9 cellular contexts compared by ENCODE assay signal in the genomic region with DNA sequence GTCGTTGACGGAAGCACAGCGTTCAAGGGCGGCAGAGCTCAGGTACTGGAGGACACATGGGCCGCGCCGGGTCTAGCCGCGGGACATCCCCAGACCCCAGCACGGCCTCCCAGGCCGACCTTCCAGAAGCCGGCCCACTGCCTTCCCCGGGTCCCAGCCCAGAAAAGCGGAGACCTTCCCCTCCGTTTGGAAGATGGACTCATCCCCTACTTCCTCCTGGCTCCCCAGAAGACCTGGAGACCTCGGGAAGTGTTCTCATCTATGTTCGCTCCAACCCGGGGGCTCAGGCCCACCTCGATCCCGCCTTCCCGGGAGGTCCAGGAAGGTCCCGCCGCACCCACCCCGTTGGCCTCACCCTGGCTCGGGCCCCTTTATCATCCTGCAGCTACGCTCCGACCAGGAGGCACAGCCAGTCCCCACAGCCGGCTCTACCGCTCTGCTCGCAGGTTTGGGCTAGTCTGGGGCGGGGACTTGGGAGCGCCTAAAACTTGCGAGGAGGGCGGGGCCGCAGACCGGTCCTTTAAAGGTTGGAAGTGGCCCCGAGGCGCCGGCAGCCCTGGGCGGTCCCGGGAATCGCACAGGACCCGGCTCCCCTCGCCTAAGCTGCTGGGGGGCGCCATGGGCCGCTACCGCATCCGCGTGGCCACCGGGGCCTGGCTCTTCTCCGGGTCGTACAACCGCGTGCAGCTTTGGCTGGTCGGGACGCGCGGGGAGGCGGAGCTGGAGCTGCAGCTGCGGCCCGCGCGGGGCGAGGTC. TPM values are rescaled to one million over a fixed set of nuclear protein-coding genes. Genes with fewer than 3 reads are reported as not detected.
DNase-seq lines count a peak whose midpoint lies in the region; ATAC-seq and TF ChIP-seq lines count a peak whose summit lies in the region.
"Had no signal": no experiment of that assay in that cellular context is flagged by ENCODE, and none has a peak within 500 bp of the region (broad histone marks: within the 10 kb centered on the region; RNA-seq: fewer than 3 reads in every experiment).

A gene with protein sequence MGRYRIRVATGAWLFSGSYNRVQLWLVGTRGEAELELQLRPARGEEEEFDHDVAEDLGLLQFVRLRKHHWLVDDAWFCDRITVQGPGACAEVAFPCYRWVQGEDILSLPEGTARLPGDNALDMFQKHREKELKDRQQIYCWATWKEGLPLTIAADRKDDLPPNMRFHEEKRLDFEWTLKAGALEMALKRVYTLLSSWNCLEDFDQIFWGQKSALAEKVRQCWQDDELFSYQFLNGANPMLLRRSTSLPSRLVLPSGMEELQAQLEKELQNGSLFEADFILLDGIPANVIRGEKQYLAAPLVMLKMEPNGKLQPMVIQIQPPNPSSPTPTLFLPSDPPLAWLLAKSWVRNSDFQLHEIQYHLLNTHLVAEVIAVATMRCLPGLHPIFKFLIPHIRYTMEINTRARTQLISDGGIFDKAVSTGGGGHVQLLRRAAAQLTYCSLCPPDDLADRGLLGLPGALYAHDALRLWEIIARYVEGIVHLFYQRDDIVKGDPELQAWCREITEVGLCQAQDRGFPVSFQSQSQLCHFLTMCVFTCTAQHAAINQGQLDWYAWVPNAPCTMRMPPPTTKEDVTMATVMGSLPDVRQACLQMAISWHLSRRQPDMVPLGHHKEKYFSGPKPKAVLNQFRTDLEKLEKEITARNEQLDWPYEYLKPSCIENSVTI (plus strand): TSS at position 550 of the 756 bp plus-strand sequence. CDS start 69 bp downstream, at position 619.

- H3K27ac Mint-ChIP-seq in activated CD4-positive, alpha-beta T cell treated with anti-CD3 and anti-CD28 coated beads, Interleukin-2, amount 10 ng/mL, durations not matched to agents 24 days and 14 days: no peak within 1 kb of the TSS

- no peaks in the 10 kb centered on the region for H4K20me1 ChIP-seq in hepatocyte (ENCODE audit: insufficient read depth, poor library complexity, severe bottlenecking)

- H3K9ac ChIP-seq in neuronal stem cell (ENCODE audit: low read depth, low read length, poor library complexity): peak within 1 kb of the TSS; percentile 70

- H2BK15ac ChIP-seq in neuronal stem cell (ENCODE audit: low read length): peak within 1 kb of the TSS; percentile 83

- peak within 1 kb of the TSS; percentile 47 for H3K14ac ChIP-seq in neuronal stem cell (ENCODE audit: low read length)

- H3K27me3 Mint-ChIP-seq in activated CD4-positive, alpha-beta T cell treated with anti-CD3 and anti-CD28 coated beads, Interleukin-2, amount 10 ng/mL, durations not matched to agents 24 days and 14 days: no peaks in the 10 kb centered on the region

- H3K4me3 ChIP-seq in hepatocyte (no peak within 1 kb of the TSS), neuronal stem cell (ENCODE audit: low read length in 2 of 2) (peak within 1 kb of the TSS in 1 of 2 donors; percentile 72)

- H2AK5ac ChIP-seq in neuronal stem cell (ENCODE audit: low read depth, low read length): peak within 1 kb of the TSS; percentile 84

- H3K4me3 Mint-ChIP-seq in activated CD4-positive, alpha-beta T cell treated with anti-CD3 and anti-CD28 coated beads, Interleukin-2, amount 10 ng/mL, durations not matched to agents 24 days and 14 days: no peak within 1 kb of the TSS

- H4K91ac ChIP-seq in neuronal stem cell (ENCODE audit: low read depth, low read length, poor library complexity): no peak within 1 kb of the TSS

- H3K4ac ChIP-seq in neuronal stem cell (ENCODE audit: low read length): no peak within 1 kb of the TSS

- peak within 1 kb of the TSS; percentile 96 for H3K23ac ChIP-seq in neuronal stem cell (ENCODE audit: low read depth, low read length, poor library complexity)

- no peak within 1 kb of the TSS for H4K8ac ChIP-seq in neuronal stem cell (ENCODE audit: low read depth, low read length)

- TF ChIP-seq CTCF in hepatocyte (IDR thresholded peaks at IDR 0.05; ENCODE audit: poor library complexity): no peak

- intact Hi-C loops in Right ventricle myocardium inferior (cut with DNase I) (no loop called here), cardiac septum (cut with DNase I) (no loop called here)
- intact Hi-C loops in activated CD4-positive, alpha-beta T cell treated with anti-CD3 and anti-CD28 coated beads, Interleukin-2, amount 10 ng/mL, durations not matched to agents 24 days and 14 days (cut with micrococcal nuclease): no loop called here

- no peaks in the 10 kb centered on the region for H3K79me1 ChIP-seq in neuronal stem cell (ENCODE audit: low read depth, low read length)

- H2AFZ ChIP-seq in hepatocyte (no peak within 1 kb of the TSS), neuronal stem cell (ENCODE audit: low read length) (no peak within 1 kb of the TSS)

- DNase-seq in Right ventricle myocardium inferior (ENCODE audit: missing footprints): no peak
- no peak for DNase-seq in cardiac septum (ENCODE audit: low spot score)
- no peak for DNase-seq in hepatocyte (ENCODE audit: low spot score)
- no peak for DNase-seq in neuronal stem cell (ENCODE audit: low spot score)
- DNase-seq in activated CD4-positive, alpha-beta T cell treated with anti-CD3 and anti-CD28 coated beads, Interleukin-2, amount 10 ng/mL, durations not matched to agents 24 days and 14 days: no peak
- no peak for DNase-seq in NCI-H524 treated with DMSO at 0.1 percent for 48 hours (lab: John Stamatoyannopoulos, UW)
- no peak for DNase-seq in RPMI8226
- no peak for DNase-seq in DMS 273 (lab: John Stamatoyannopoulos, UW; ENCODE audit: unreplicated experiment)

- H3K9me3 ChIP-seq in hepatocyte (ENCODE audit: low read depth): no peaks in the 10 kb centered on the region
- peaks cover 0 to 2% of the 10 kb centered on the region in 2 donors for H3K9me3 ChIP-seq in neuronal stem cell (replicated peaks in 1 of 2; ENCODE audit: control insufficient read depth in 2 of 2, insufficient read depth in 1 of 2, low read depth in 1 of 2, low read length in 2 of 2)

- H3K18ac ChIP-seq in neuronal stem cell (ENCODE audit: low read length): peak within 1 kb of the TSS; percentile 94

- peaks cover 10% of the 10 kb centered on the region for H3K4me1 ChIP-seq in hepatocyte (ENCODE audit: insufficient read depth)
- H3K4me1 ChIP-seq in neuronal stem cell (ENCODE audit: control insufficient read depth in 2 of 2, insufficient read depth in 1 of 2, low read depth in 1 of 2, low read length in 2 of 2): peaks cover 0 to 5% of the 10 kb centered on the region in 2 donors

- WGBS in hepatocyte (ENCODE audit: low lambda C conversion rate, missing lambda C conversion rate): 14% methylated on average over 53 of the region's 64 CpGs
- no CpG with 5 or more reads among the region's 64 CpGs for WGBS in neuronal stem cell (ENCODE audit: extremely low coverage in 2 of 2, insufficient read length in 2 of 2, insufficient replicate concordance in 1 of 2), 2 donors

- H3K4me1 Mint-ChIP-seq in activated CD4-positive, alpha-beta T cell treated with anti-CD3 and anti-CD28 coated beads, Interleukin-2, amount 10 ng/mL, durations not matched to agents 24 days and 14 days: peaks cover 2% of the 10 kb centered on the region

- no peaks in the 10 kb centered on the region for H3K36me3 ChIP-seq in hepatocyte (replicated peaks; ENCODE audit: insufficient read depth, low read depth)
- peaks cover 4 to 34% of the 10 kb centered on the region in 2 donors for H3K36me3 ChIP-seq in neuronal stem cell (replicated peaks in 1 of 2; ENCODE audit: control insufficient read depth in 2 of 2, insufficient read depth in 2 of 2, low read length in 2 of 2)

- no peaks in the 10 kb centered on the region for H3K9me2 ChIP-seq in hepatocyte (replicated peaks; ENCODE audit: insufficient read depth)

- ATAC-seq in Right ventricle myocardium inferior: peak; percentile 66

- H3K36me3 Mint-ChIP-seq in activated CD4-positive, alpha-beta T cell treated with anti-CD3 and anti-CD28 coated beads, Interleukin-2, amount 10 ng/mL, durations not matched to agents 24 days and 14 days (ENCODE audit: low read depth): peaks cover 24% of the 10 kb centered on the region

- no peak within 1 kb of the TSS for H2BK12ac ChIP-seq in neuronal stem cell (ENCODE audit: low read length)

- no peaks in the 10 kb centered on the region for H3K9me3 Mint-ChIP-seq in activated CD4-positive, alpha-beta T cell treated with anti-CD3 and anti-CD28 coated beads, Interleukin-2, amount 10 ng/mL, durations not matched to agents 24 days and 14 days

- peak within 1 kb of the TSS; percentile 66 for H2BK5ac ChIP-seq in neuronal stem cell (ENCODE audit: low read length)

- H3K27me3 ChIP-seq in hepatocyte (no peaks in the 10 kb centered on the region), neuronal stem cell (ENCODE audit: control insufficient read depth in 3 of 3, insufficient read depth in 3 of 3, low read depth in 1 of 3, low read length in 3 of 3) (peaks cover 0 to 21% (median 0%) of the 10 kb centered on the region in 3 experiments)

- H3K4me2 ChIP-seq in hepatocyte (peak within 1 kb of the TSS; percentile 88), neuronal stem cell (ENCODE audit: insufficient read depth, low read length, poor library complexity, severe bottlenecking) (peak within 1 kb of the TSS; percentile 61)

- H3K79me2 ChIP-seq in hepatocyte: no peaks in the 10 kb centered on the region

- H2BK120ac ChIP-seq in neuronal stem cell (ENCODE audit: low read depth, low read length): peak within 1 kb of the TSS; percentile 68

- H3K27ac ChIP-seq in hepatocyte (no peak within 1 kb of the TSS), neuronal stem cell (replicated peaks; ENCODE audit: low read length) (no peak within 1 kb of the TSS)

RNA-seq across cellular contexts. Expression of the gene that starts here (rescaled TPM):
- total RNA-seq in Right ventricle myocardium inferior (0.11 TPM), cardiac septum (not detected), hepatocyte (not detected in 2 replicates)
- 0.33 and 0.40 TPM in 2 replicates for polyA plus RNA-seq in hepatocyte
- polyA plus RNA-seq in neuronal stem cell (2013, experiment 1 of 2): 0.32 TPM
- 0.25 TPM for polyA plus RNA-seq in neuronal stem cell (2013, experiment 2 of 2)
- total RNA-seq in activated CD4-positive, alpha-beta T cell treated with anti-CD3 and anti-CD28 coated beads, Interleukin-2, amount 10 ng/mL, durations not matched to agents 24 days and 14 days: not detected in 2 replicates
- polyA plus RNA-seq: neural cell had no signal

Comparison
In these comparisons a context has a peak if more than half of its experiments do, and no peak if none do; other contexts are left out.
1. Peak in ATAC-seq in Right ventricle myocardium inferior; RNA of the gene not detected or under 1 TPM.